Comparison of ENCODE assay signal across 11 cellular contexts in the genomic region with DNA sequence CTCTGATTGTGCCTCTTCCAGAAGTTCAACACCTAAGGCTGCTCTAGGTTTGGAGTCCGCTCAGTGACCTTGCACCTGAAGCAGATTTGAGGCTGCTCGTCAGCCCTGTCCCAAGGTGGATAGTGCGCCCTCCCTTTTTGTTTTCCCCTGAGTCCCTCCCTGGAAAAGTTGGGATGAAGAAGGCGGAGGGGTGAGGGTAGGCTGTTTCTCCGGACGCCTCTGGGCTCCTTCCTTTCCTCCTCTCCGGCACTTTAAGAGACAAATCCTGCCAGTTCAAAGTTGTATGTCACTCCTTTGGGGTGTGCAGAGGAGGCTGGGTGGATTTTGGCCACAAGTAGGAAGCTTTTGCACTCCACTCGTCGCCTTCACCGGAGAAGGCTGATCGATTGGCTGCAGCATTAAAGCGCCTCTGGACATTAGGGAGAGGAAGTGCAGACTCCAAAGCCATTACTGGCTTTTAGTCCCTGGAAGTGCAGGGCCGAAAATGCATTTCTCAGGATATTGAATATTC.
DNase-seq lines count a peak whose midpoint lies in the region; ATAC-seq and TF ChIP-seq lines count a peak whose summit lies in the region.
"Had no signal": no experiment of that assay in that cellular context is flagged by ENCODE, and none has a peak within 500 bp of the region (broad histone marks: within the 10 kb centered on the region; RNA-seq: fewer than 3 reads in every experiment).

No MANE protein-coding gene starts in this region.

- no peak for DNase-seq in HFFc6
- DNase-seq in colonic mucosa: no peak
- no peak for DNase-seq in RKO (ENCODE audit: low spot score)
- no peak for DNase-seq in stimulated activated CD4-positive, alpha-beta T cell treated with anti-CD3 and anti-CD28 coated beads, Interleukin-2, amount 100 ng/mL, for 48 hours
- DNase-seq: effector CD8-positive, alpha-beta T cell; NCI-H1105 had no signal

- H3K27ac ChIP-seq in colonic mucosa (peak overlapping the region; percentile 87), layer of hippocampus (ENCODE audit: low read depth, low read length) (peak overlapping the region; percentile 13), skeletal muscle tissue (ENCODE audit: low read depth, low read length) (peak overlapping the region; percentile 97)
- H3K27ac ChIP-seq: VCaP had no signal

- H3K27me3 ChIP-seq in colonic mucosa (no peaks in the 10 kb centered on the region), layer of hippocampus (ENCODE audit: control insufficient read depth, insufficient read depth, low read length) (peaks cover 7% of the 10 kb centered on the region), skeletal muscle tissue (ENCODE audit: control insufficient read depth in 3 of 3, insufficient read depth in 3 of 3, low read length in 3 of 3) (peaks cover 0 to 3% (median 2%) of the 10 kb centered on the region in 3 donors)

- H3K4me3 Mint-ChIP-seq in HFFc6: peak overlapping the region; percentile 71

- H3K27ac Mint-ChIP-seq in HFFc6: peak overlapping the region; percentile 73; the same call in 1 of the 2 replicates

- H3K36me3 Mint-ChIP-seq in HFFc6 (ENCODE audit: low read depth): no peaks in the 10 kb centered on the region

- ATAC-seq in GM21423 (IDR thresholded peaks at IDR 0.05; ENCODE audit: unreplicated experiment): no peak
- no peak for ATAC-seq in HG02763 (IDR thresholded peaks at IDR 0.05; ENCODE audit: unreplicated experiment)

- intact Hi-C loops in colonic mucosa (cut with DNase I): no loop called here

- peaks cover 8% of the 10 kb centered on the region for H3K27me3 Mint-ChIP-seq in HFFc6 (ENCODE audit: insufficient read depth)

- peaks cover 42% of the 10 kb centered on the region for H3K4me1 Mint-ChIP-seq in HFFc6 (ENCODE audit: low read depth)

- no peaks in the 10 kb centered on the region for H3K4me1 ChIP-seq in colonic mucosa
- peaks cover 20 to 24% (median 23%) of the 10 kb centered on the region in 3 donors for H3K4me1 ChIP-seq in skeletal muscle tissue (ENCODE audit: control insufficient read depth in 3 of 3, insufficient read depth in 3 of 3, low read length in 3 of 3)

- H3K9ac ChIP-seq in colonic mucosa (ENCODE audit: low read depth in 2 of 2, low read length in 2 of 2) (peak overlapping the region; percentile 83 to 87), skeletal muscle tissue (ENCODE audit: low read depth in 1 of 3, low read length in 3 of 3) (peak overlapping the region; percentile 81 to 93 (median 91))

- TF ChIP-seq CTCF in HFFc6 (IDR thresholded peaks at IDR 0.05) (0 out of 2 replicates have a peak, but pooled peaks have one; percentile 15), colonic mucosa (IDR thresholded peaks at IDR 0.05) (no peak)

- H3K9me3 ChIP-seq in colonic mucosa: no peaks in the 10 kb centered on the region
- no peaks in the 10 kb centered on the region for H3K9me3 ChIP-seq in skeletal muscle tissue (ENCODE audit: control insufficient read depth in 3 of 3, low read length in 3 of 3)

- H3K36me3 ChIP-seq in colonic mucosa: no peaks in the 10 kb centered on the region
- H3K36me3 ChIP-seq in skeletal muscle tissue (ENCODE audit: control insufficient read depth in 3 of 3, insufficient read depth in 3 of 3, low read length in 3 of 3): no peaks in the 10 kb centered on the region

- no peaks in the 10 kb centered on the region for H3K9me3 Mint-ChIP-seq in HFFc6

- H3K4me3 ChIP-seq in colonic mucosa (peak overlapping the region; percentile 64), skeletal muscle tissue (ENCODE audit: low read length in 3 of 3) (peak overlapping the region; percentile 83 to 90 (median 85))

Comparison
In these comparisons a context has a peak if more than half of its experiments do, and no peak if none do; other contexts are left out.
1. H3K27ac ChIP-seq: peak in every context shown above with its lines; median percentile 97 in skeletal muscle tissue; 87 in colonic mucosa; 13 in layer of hippocampus.